Comparison of ENCODE assay signal across 20 cellular contexts in the genomic region with DNA sequence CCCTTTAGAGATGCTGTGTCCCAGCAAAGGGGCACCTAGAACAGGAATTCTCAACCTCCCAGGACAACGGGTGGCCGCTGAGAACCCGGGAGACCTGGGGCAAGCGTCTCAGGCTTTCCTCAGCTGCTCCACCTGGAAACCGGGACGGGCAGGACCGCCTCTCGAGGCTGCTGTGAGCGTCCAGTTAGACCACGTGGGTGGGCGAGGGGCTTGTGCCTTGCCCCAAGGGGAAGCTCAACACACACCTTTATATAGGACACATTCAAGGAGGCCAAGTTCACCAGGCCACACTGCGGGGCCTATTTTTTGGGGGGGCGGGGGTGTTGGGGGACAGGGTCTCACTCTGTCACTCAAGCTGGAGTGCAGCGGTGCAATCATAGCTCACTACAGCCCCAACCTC. TPM values are rescaled to one million over a fixed set of nuclear protein-coding genes. Genes with fewer than 3 reads are reported as not detected.
DNase-seq lines count a peak whose midpoint lies in the region; ATAC-seq, FAIRE-seq and TF ChIP-seq lines count a peak whose summit lies in the region.
"Had no signal": no experiment of that assay in that cellular context is flagged by ENCODE, and none has a peak within 500 bp of the region (broad histone marks: within the 10 kb centered on the region; RNA-seq: fewer than 3 reads in every experiment).

No MANE protein-coding gene starts in this region.

- H3K4me1 ChIP-seq in right cardiac atrium (ENCODE audit: control insufficient read depth, insufficient read depth, low read length) (no peaks in the 10 kb centered on the region), left ventricle myocardium inferior (no peaks in the 10 kb centered on the region), H1 (replicated peaks in 1 of 4; ENCODE audit: control insufficient read depth in 3 of 4, insufficient read depth in 4 of 4, low read length in 3 of 4) (no peaks in the 10 kb centered on the region), neuronal stem cell (ENCODE audit: control insufficient read depth in 2 of 2, insufficient read depth in 1 of 2, low read depth in 1 of 2, low read length in 2 of 2) (no peaks in the 10 kb centered on the region), left lung (peaks cover 0 to 18% of the 10 kb centered on the region in 2 donors)
- H3K4me1 ChIP-seq: BE2C had no signal

- POLR2A ChIA-PET in H1 (lab: Charles Lee; ENCODE audit: partially characterized antibody) = interaction anchor here (0.9 to 1.7 kb wide), 3 partner anchors 9 to 26 kb away, joined by 3 to 7 read pairs (median 4); no protein-coding TSS in a partner anchor

- H3K9ac ChIP-seq in H1 (replicated peaks in 1 of 4; ENCODE audit: extremely low read depth in 1 of 4, low read depth in 3 of 4, low read length in 3 of 4) = no peak overlapping the region
- H3K9ac ChIP-seq in neuronal stem cell (ENCODE audit: low read depth, low read length, poor library complexity) = no peak overlapping the region

- H3K56ac ChIP-seq in H1 (replicated peaks; ENCODE audit: insufficient read length, low read depth, low read length) = no peak overlapping the region

- H2BK15ac ChIP-seq in H1 (ENCODE audit: low read length) = no peak overlapping the region
- peak overlapping the region; percentile 40 for H2BK15ac ChIP-seq in neuronal stem cell (ENCODE audit: low read length)

- no peak overlapping the region for H2BK12ac ChIP-seq in H1 (ENCODE audit: low read depth, low read length)
- no peak overlapping the region for H2BK12ac ChIP-seq in neuronal stem cell (ENCODE audit: low read length)

- no peak overlapping the region for H4K5ac ChIP-seq in H1 (ENCODE audit: insufficient read length, low read depth, low read length)

- CTCF ChIA-PET in H1 (lab: Charles Lee; ENCODE audit: partially characterized antibody) = interaction anchor here (0.6 to 3.5 kb wide), 16 partner anchors 9 to 957 kb away, joined by 3 to 33 read pairs (median 4); no protein-coding TSS in a partner anchor

- H3K4me3 ChIP-seq in right cardiac atrium (ENCODE audit: low read length) (no peak overlapping the region), left ventricle myocardium inferior (no peak overlapping the region), H1 (ENCODE audit: extremely low read depth in 1 of 4, insufficient read depth in 2 of 4, low read depth in 3 of 4, low read length in 4 of 4) (no peak overlapping the region), neuronal stem cell (ENCODE audit: low read length in 2 of 2) (no peak overlapping the region), left lung (no peak overlapping the region)

- no peak for FAIRE-seq in H1 (lab: Jason Lieb, UNC)
- FAIRE-seq: D721Med, RCC 7860 had no signal

- H2BK120ac ChIP-seq in H1 (replicated peaks; ENCODE audit: low read depth, low read length) = no peak overlapping the region
- H2BK120ac ChIP-seq in neuronal stem cell (ENCODE audit: low read depth, low read length) = no peak overlapping the region

- intact Hi-C loops in right cardiac atrium (cut with DNase I) = no loop called here
- intact Hi-C loops in left ventricle myocardium inferior (cut with micrococcal nuclease) = no loop called here
- intact Hi-C loops in left lung (cut with DNase I) = no loop called here

- H3K27me3 ChIP-seq in right cardiac atrium (ENCODE audit: control insufficient read depth, insufficient read depth) (no peaks in the 10 kb centered on the region), left ventricle myocardium inferior (ENCODE audit: low read depth) (no peaks in the 10 kb centered on the region), H1 (replicated peaks in 1 of 4; ENCODE audit: control insufficient read depth in 3 of 4, extremely low read depth in 1 of 4, insufficient read depth in 3 of 4, low read length in 3 of 4) (no peaks in the 10 kb centered on the region), neuronal stem cell (ENCODE audit: control insufficient read depth in 3 of 3, insufficient read depth in 3 of 3, low read depth in 1 of 3, low read length in 3 of 3) (peaks cover 0 to 19% (median 0%) of the 10 kb centered on the region in 3 experiments), left lung (no peaks in the 10 kb centered on the region)
- H3K27me3 ChIP-seq: BE2C had no signal

- WGBS in right cardiac atrium = 95% methylated on average over 14 of the region's 14 CpGs
- 92% methylated on average over 11 of the region's 14 CpGs; no CpG with 5 or more reads in 1 of the 2 experiments for WGBS in H1 (ENCODE audit: extremely low coverage in 1 of 2, insufficient coverage in 1 of 2, insufficient read length in 1 of 2, insufficient replicate concordance in 2 of 2, low coverage in 1 of 2, low lambda C conversion rate in 2 of 2, missing lambda C conversion rate in 1 of 2), 2 experiments
- no CpG with 5 or more reads among the region's 14 CpGs for WGBS in neuronal stem cell (ENCODE audit: extremely low coverage in 2 of 2, insufficient read length in 2 of 2, insufficient replicate concordance in 1 of 2), 2 donors

- H3K4ac ChIP-seq in H1 (replicated peaks; ENCODE audit: insufficient read length, low read depth, low read length) = no peak overlapping the region
- no peak overlapping the region for H3K4ac ChIP-seq in neuronal stem cell (ENCODE audit: low read length)

- H3K36me3 ChIP-seq in left ventricle myocardium inferior (no peaks in the 10 kb centered on the region), H1 (ENCODE audit: control insufficient read depth in 2 of 4, insufficient read depth in 4 of 4, low read length in 3 of 4) (no peaks in the 10 kb centered on the region), neuronal stem cell (replicated peaks in 1 of 2; ENCODE audit: control insufficient read depth in 2 of 2, insufficient read depth in 2 of 2, low read length in 2 of 2) (no peaks in the 10 kb centered on the region), left lung (no peaks in the 10 kb centered on the region)
- H3K36me3 ChIP-seq: BE2C had no signal

- H3K23me2 ChIP-seq in H1 (ENCODE audit: low read depth, low read length) = no peaks in the 10 kb centered on the region

- no peak for TF ChIP-seq POLR2A in H1 (IDR thresholded peaks at IDR 0.05; ENCODE audit: control extremely low read depth in 1 of 2, low read depth in 2 of 2, low read length in 2 of 2)

- H4K8ac ChIP-seq in H1 (ENCODE audit: extremely low read depth, insufficient read depth, low read length) (no peak overlapping the region; the same call in 1 of the 2 replicates), neuronal stem cell (ENCODE audit: low read depth, low read length) (no peak overlapping the region)

- H3K9me3 ChIP-seq in right cardiac atrium (ENCODE audit: control insufficient read depth, low read length) = no peaks in the 10 kb centered on the region
- H3K9me3 ChIP-seq in left ventricle myocardium inferior (replicated peaks) = peaks cover 15% of the 10 kb centered on the region
- H3K9me3 ChIP-seq in H1 (ENCODE audit: insufficient read depth in 2 of 2, low read depth in 1 of 2, low read length in 1 of 2) = no peaks in the 10 kb centered on the region
- peaks cover 2 to 4% of the 10 kb centered on the region in 2 donors for H3K9me3 ChIP-seq in neuronal stem cell (replicated peaks in 1 of 2; ENCODE audit: control insufficient read depth in 2 of 2, insufficient read depth in 1 of 2, low read depth in 1 of 2, low read length in 2 of 2)
- H3K9me3 ChIP-seq in left lung = no peaks in the 10 kb centered on the region
- H3K9me3 ChIP-seq: BE2C had no signal

- H3K18ac ChIP-seq in H1 (ENCODE audit: extremely low read depth, low read length) (no peak overlapping the region), neuronal stem cell (ENCODE audit: low read length) (no peak overlapping the region)

- H4K20me1 ChIP-seq in H1 (replicated peaks in 1 of 2; ENCODE audit: control insufficient read depth in 1 of 2, insufficient read depth in 2 of 2, low read length in 2 of 2) = no peaks in the 10 kb centered on the region

- no peaks in the 10 kb centered on the region for H3K79me2 ChIP-seq in H1 (ENCODE audit: control insufficient read depth in 1 of 2, insufficient read depth in 2 of 2, low read length in 2 of 2)

- H3K4me2 ChIP-seq in H1 (ENCODE audit: insufficient read depth in 1 of 2, low read depth in 2 of 2, low read length in 2 of 2) = no peak overlapping the region
- H3K4me2 ChIP-seq in neuronal stem cell (ENCODE audit: insufficient read depth, low read length, poor library complexity, severe bottlenecking) = peak overlapping the region; percentile 11

- H2BK20ac ChIP-seq in H1 (ENCODE audit: low read length) = no peak overlapping the region

- H2BK5ac ChIP-seq in H1 (ENCODE audit: low read depth, low read length) (no peak overlapping the region), neuronal stem cell (ENCODE audit: low read length) (no peak overlapping the region)

- DNase-seq in right cardiac atrium = peak in 2 of 3 donors; percentile 13 to 42
- DNase-seq in left ventricle myocardium inferior = no peak
- DNase-seq in H1 (ENCODE audit: low read depth in 1 of 2, low spot score in 2 of 2) = no peak
- no peak for DNase-seq in neuronal stem cell (ENCODE audit: low spot score)
- no peak for DNase-seq in NOMO-1 (lab: John Stamatoyannopoulos, UW; ENCODE audit: unreplicated experiment in 2 of 2)
- DNase-seq in left lung = no peak
- no peak for DNase-seq in stimulated activated CD4-positive, alpha-beta T cell treated with anti-CD3 and anti-CD28 coated beads, Interleukin-15, amount 100 ng/mL, for 24 hours
- no peak for DNase-seq in retina
- DNase-seq: 8988T; BE2C; CD8-positive, alpha-beta T cell; DMS79; HCEC 1CT; NCI-H1105; NCI-H1694 treated with DMSO at 0.1 percent for 48 hours; NCI-H226; NCI-H524 treated with DMSO at 0.1 percent for 48 hours; SHP77 treated with DMSO at 0.1 percent for 48 hours had no signal

- H3K79me1 ChIP-seq in H1 (ENCODE audit: low read depth, low read length) (no peaks in the 10 kb centered on the region), neuronal stem cell (ENCODE audit: low read depth, low read length) (peaks cover 1% of the 10 kb centered on the region)

- H4K91ac ChIP-seq in H1 (replicated peaks; ENCODE audit: insufficient read length, low read length) (no peak overlapping the region), neuronal stem cell (ENCODE audit: low read depth, low read length, poor library complexity) (no peak overlapping the region)

- TF ChIP-seq CTCF in left ventricle myocardium inferior (IDR thresholded peaks at IDR 0.05; ENCODE audit: borderline replicate concordance) (no peak), H1 (IDR thresholded peaks at IDR 0.05; ENCODE audit: control extremely low read depth in 1 of 3, insufficient read depth in 1 of 3, low read depth in 1 of 3, low read length in 3 of 3) (peak in 2 of 3 experiments; percentile 7 to 10; a peak in 2 of 4 replicates), left lung (IDR thresholded peaks at IDR 0.05) (no peak)

- ATAC-seq in right cardiac atrium = no peak
- ATAC-seq in left lung = no peak
- ATAC-seq: CD8-positive, alpha-beta T cell had no signal

- no peak for TF ChIP-seq EP300 in H1 (IDR thresholded peaks at IDR 0.05; ENCODE audit: borderline replicate concordance in 1 of 2, low read depth in 2 of 2, low read length in 2 of 2)

- no peak overlapping the region for H2AK5ac ChIP-seq in H1 (ENCODE audit: low read depth, low read length)
- no peak overlapping the region for H2AK5ac ChIP-seq in neuronal stem cell (ENCODE audit: low read depth, low read length)

- H3K27ac ChIP-seq in right cardiac atrium (ENCODE audit: low read length) (no peak overlapping the region), left ventricle myocardium inferior (replicated peaks) (no peak overlapping the region), H1 (ENCODE audit: low read depth, low read length) (no peak overlapping the region), neuronal stem cell (replicated peaks; ENCODE audit: low read length) (no peak overlapping the region), left lung (no peak overlapping the region)

- H2AFZ ChIP-seq in H1 (ENCODE audit: low read length) (0 out of 2 replicates have a peak overlapping the region, but pooled peaks have one; percentile 70), neuronal stem cell (ENCODE audit: low read length) (peak overlapping the region; percentile 31)

- TF ChIP-seq RAD21 in H1 (IDR thresholded peaks at IDR 0.05 in 1 of 2, conservative IDR thresholded peaks at IDR 0.05 in 1 of 2; ENCODE audit: low read depth in 2 of 2, low read length in 2 of 2) = peak in 1 of 2 experiments; percentile 38; a peak in 2 of 4 replicates

- H3K14ac ChIP-seq in H1 (ENCODE audit: insufficient read length) (no peak overlapping the region), neuronal stem cell (ENCODE audit: low read length) (no peak overlapping the region)

- H3K23ac ChIP-seq in H1 (ENCODE audit: insufficient read length) (no peak overlapping the region), neuronal stem cell (ENCODE audit: low read depth, low read length, poor library complexity) (no peak overlapping the region)

RNA-seq across cellular contexts. Expression of gene KLF11, which starts 23.3 kb away (rescaled TPM):
- total RNA-seq in right cardiac atrium (10 to 100 TPM; 24.0 to 42.4 (median 26.2) TPM), left ventricle myocardium inferior (20.8 TPM), left lung (10 to 100 TPM; 15.7 to 23.0 TPM)
- polyA plus RNA-seq in right cardiac atrium (9.8 TPM), H1 (2011; rRNA removed) (8.6 and 10.1 TPM in 2 replicates)
- 4.6 and 6.4 TPM in 2 replicates for total RNA-seq in H1 (2021; fragmentation: NEBNext Ultra II Directional; extraction: Animal tissue kit (Norgen Biotek cat#: 25700))
- 8.1 TPM for polyA plus RNA-seq in H1 (2011; cell fraction: cytosol; rRNA removed)
- polyA plus RNA-seq in H1 (2011; cell fraction: nucleus; rRNA removed) = 7.3 TPM
- 4.5 to 8.2 TPM (median 5.7 TPM) in 4 replicates for polyA plus RNA-seq in H1 (2012, experiment 1 of 2)
- polyA plus RNA-seq in H1 (2012, experiment 2 of 2) = 1.9 TPM
- polyA plus RNA-seq in H1 (2013, experiment 1 of 2) = 3.8 TPM
- 4.2 TPM for polyA plus RNA-seq in H1 (2013, experiment 2 of 2)
- 23.2 and 30.8 TPM in 2 replicates for polyA minus RNA-seq in H1 (2011; rRNA and poly(A)+ RNA removed)
- 7.7 TPM for polyA minus RNA-seq in H1 (2011; cell fraction: cytosol; rRNA and poly(A)+ RNA removed)
- 7.2 TPM for polyA minus RNA-seq in H1 (2011; cell fraction: nucleus; rRNA and poly(A)+ RNA removed)
- 3.0 TPM for polyA plus RNA-seq in neuronal stem cell (2013, experiment 1 of 2)
- polyA plus RNA-seq in neuronal stem cell (2013, experiment 2 of 2) = 2.9 TPM

Comparison
In these comparisons a context has a peak if more than half of its experiments do, and no peak if none do; other contexts are left out.
1. DNase-seq: peak in right cardiac atrium (2 of 3); none in left ventricle myocardium inferior (single experiment), H1 (0 of 2), neuronal stem cell (single experiment), NOMO-1 (0 of 2), left lung (0 of 2), stimulated activated CD4-positive, alpha-beta T cell treated with anti-CD3 and anti-CD28 coated beads, Interleukin-15, amount 100 ng/mL, for 24 hours (single experiment) and retina (single experiment).
2. CTCF ChIP-seq: peak in H1 (2 of 3); none in left ventricle myocardium inferior (single experiment) and left lung (0 of 2).